In genomic region chr2:162382283-162382682, GRCh38 we compare ENCODE assay signal across 23 cellular contexts. TPM values are rescaled to one million over a fixed set of nuclear protein-coding genes. Genes with fewer than 3 reads are reported as not detected.
DNase-seq lines count a peak whose midpoint lies in the region; ATAC-seq, FAIRE-seq and TF ChIP-seq lines count a peak whose summit lies in the region.
"Had no signal": no experiment of that assay in that cellular context is flagged by ENCODE, and none has a peak within 500 bp of the region (broad histone marks: within the 10 kb centered on the region; RNA-seq: fewer than 3 reads in every experiment).

No MANE protein-coding gene starts in this region.

- no peak overlapping the region for H3K4me3 ChIP-seq in choroid plexus epithelial cell (ENCODE audit: low read depth, low read length)
- H3K4me3 ChIP-seq in left lung, result no peak overlapping the region
- H3K4me3 ChIP-seq: gastroesophageal sphincter, lower lobe of right lung, mucosa of descending colon, upper lobe of right lung had no signal

- H3K9me3 Mint-ChIP-seq in stimulated activated memory B cell treated with anti-CD40 and anti-IgM and Interleukin-4, amounts not matched to agents 10 μg/mL and 1 μg/mL and 100 μg/mL, for 72 hours, result no peaks in the 10 kb centered on the region
- H3K9me3 Mint-ChIP-seq: activated T-helper 2 cell treated with anti-CD3 and anti-CD28 coated beads, Interferon-gamma antibody, Interleukin-2, Interleukin-4, amounts not matched to agents 10 μg/mL and 5 μg/mL and 100 μg/mL, durations not matched to agents 14 hours and 24 hours and 36 hours had no signal

- peaks cover 6% of the 10 kb centered on the region for H3K27me3 Mint-ChIP-seq in stimulated activated memory B cell treated with anti-CD40 and anti-IgM and Interleukin-4, amounts not matched to agents 10 μg/mL and 1 μg/mL and 100 μg/mL, for 72 hours

- H3K4me1 Mint-ChIP-seq in stimulated activated memory B cell treated with anti-CD40 and anti-IgM and Interleukin-4, amounts not matched to agents 10 μg/mL and 1 μg/mL and 100 μg/mL, for 72 hours, result no peaks in the 10 kb centered on the region
- H3K4me1 Mint-ChIP-seq: neural crest cell had no signal

- intact Hi-C loops in left lung (cut with DNase I), result no loop called here

- TF ChIP-seq CTCF in choroid plexus epithelial cell (conservative IDR thresholded peaks at IDR 0.05; ENCODE audit: low read depth, low read length) (no peak), left lung (IDR thresholded peaks at IDR 0.05) (no peak)

- FAIRE-seq in frontal cortex (lab: Jason Lieb, UNC), result no peak
- FAIRE-seq: G401.6 had no signal

- no peak overlapping the region for H3K4me3 Mint-ChIP-seq in stimulated activated memory B cell treated with anti-CD40 and anti-IgM and Interleukin-4, amounts not matched to agents 10 μg/mL and 1 μg/mL and 100 μg/mL, for 72 hours
- H3K4me3 Mint-ChIP-seq: activated naive CD8-positive, alpha-beta T cell; neural crest cell had no signal

- H3K27ac ChIP-seq in left lung, result no peak overlapping the region
- H3K27ac ChIP-seq: gastroesophageal sphincter, lower lobe of right lung, upper lobe of right lung, WERI-Rb-1 had no signal

- no peaks in the 10 kb centered on the region for H3K36me3 Mint-ChIP-seq in stimulated activated memory B cell treated with anti-CD40 and anti-IgM and Interleukin-4, amounts not matched to agents 10 μg/mL and 1 μg/mL and 100 μg/mL, for 72 hours
- H3K36me3 Mint-ChIP-seq: activated naive CD8-positive, alpha-beta T cell had no signal

- H3K4me1 ChIP-seq in left lung, result no peaks in the 10 kb centered on the region
- H3K4me1 ChIP-seq: lower lobe of right lung, upper lobe of right lung had no signal

- H3K9me3 ChIP-seq in left lung, result no peaks in the 10 kb centered on the region
- H3K9me3 ChIP-seq: gastroesophageal sphincter, lower lobe of right lung, mucosa of descending colon, upper lobe of right lung had no signal

- H3K27me3 ChIP-seq in left lung, result no peaks in the 10 kb centered on the region
- H3K27me3 ChIP-seq: gastroesophageal sphincter, upper lobe of right lung had no signal

- H3K36me3 ChIP-seq in left lung, result no peaks in the 10 kb centered on the region
- H3K36me3 ChIP-seq: gastroesophageal sphincter, lower lobe of right lung, upper lobe of right lung, WERI-Rb-1 had no signal

- peak; percentile 54 for ATAC-seq in left lung
- ATAC-seq in stimulated activated memory B cell treated with anti-CD40 and anti-IgM and Interleukin-4, amounts not matched to agents 10 μg/mL and 1 μg/mL and 100 μg/mL, for 72 hours, result no peak
- ATAC-seq: gastroesophageal sphincter, lower lobe of right lung, mucosa of descending colon, Right ventricle myocardium inferior, upper lobe of right lung had no signal

- H3K27ac Mint-ChIP-seq in stimulated activated memory B cell treated with anti-CD40 and anti-IgM and Interleukin-4, amounts not matched to agents 10 μg/mL and 1 μg/mL and 100 μg/mL, for 72 hours, result no peak overlapping the region
- H3K27ac Mint-ChIP-seq: activated naive CD8-positive, alpha-beta T cell; activated T-helper 2 cell treated with anti-CD3 and anti-CD28 coated beads, Interferon-gamma antibody, Interleukin-2, Interleukin-4, amounts not matched to agents 10 μg/mL and 5 μg/mL and 100 μg/mL, durations not matched to agents 14 hours and 24 hours and 36 hours had no signal

- DNase-seq in COR-L47 (lab: John Stamatoyannopoulos, UW) (peak; percentile 5), ELR (ENCODE audit: low read depth) (peak; percentile 3), choroid plexus epithelial cell (ENCODE audit: low read depth) (peak; percentile 47), left lung (no peak), putamen (ENCODE audit: low spot score) (no peak), NCI-H1694 (lab: John Stamatoyannopoulos, UW) (no peak), frontal cortex (ENCODE audit: low spot score in 2 of 2) (no peak)
- DNase-seq: islet precursor cell; lower lobe of right lung; mucosa of descending colon; NCI-H524; posterior cingulate gyrus; stimulated activated CD4-positive, alpha-beta T cell treated with anti-CD3 and anti-CD28 coated beads, Interleukin-1b, Interleukin-23, amount 100 ng/mL, for 48 hours; substantia nigra; upper lobe of right lung; WERI-Rb-1 had no signal

RNA-seq across cellular contexts. Expression of gene GCA, which starts 38.4 kb away (rescaled TPM):
- total RNA-seq in left lung (10 to 100 TPM; 37.2 to 92.2 TPM), frontal cortex (17.9 TPM)

Comparison
In these comparisons a context has a peak if more than half of its experiments do, and no peak if none do; other contexts are left out.
1. DNase-seq: peak in COR-L47 (single experiment), ELR (single experiment) and choroid plexus epithelial cell (single experiment); none in left lung (0 of 2), putamen (single experiment), NCI-H1694 (single experiment) and frontal cortex (0 of 2).